In genomic region chr16:2046125-2046888, GRCh38 we compare ENCODE assay signal across 9 cellular contexts. TPM values are rescaled to one million over a fixed set of nuclear protein-coding genes. Genes with fewer than 3 reads are reported as not detected.
DNase-seq lines count a peak whose midpoint lies in the region; ATAC-seq and TF ChIP-seq lines count a peak whose summit lies in the region.
"Had no signal": no experiment of that assay in that cellular context is flagged by ENCODE, and none has a peak within 500 bp of the region (broad histone marks: within the 10 kb centered on the region; RNA-seq: fewer than 3 reads in every experiment).

No MANE protein-coding gene starts in this region.

- H3K9me3 ChIP-seq in DND-41 (ENCODE audit: insufficient read depth, low read length, severe bottlenecking), result no peaks in the 10 kb centered on the region
- no peaks in the 10 kb centered on the region for H3K9me3 ChIP-seq in MG63

- no peak for TF ChIP-seq CTCF in DND-41 (IDR thresholded peaks at IDR 0.05; ENCODE audit: borderline replicate concordance, extremely low read depth, low read length, poor library complexity, severe bottlenecking)
- TF ChIP-seq CTCF in dorsolateral prefrontal cortex (IDR thresholded peaks at IDR 0.05 in 54 of 56, conservative IDR thresholded peaks at IDR 0.05 in 2 of 56; ENCODE audit: low read depth in 1 of 56, partially characterized antibody in 56 of 56), result no peak
- TF ChIP-seq CTCF in progenitor cell of endocrine pancreas (IDR thresholded peaks at IDR 0.05; ENCODE audit: unreplicated experiment), result no peak

- peak overlapping the region; percentile 88 for H3K4me3 Mint-ChIP-seq in progenitor cell of endocrine pancreas (ENCODE audit: low read depth)

- DNase-seq in DND-41 (no peak), MG63 (no peak), dorsolateral prefrontal cortex (no peak), progenitor cell of endocrine pancreas (ENCODE audit: low spot score, unreplicated experiment) (no peak), superior temporal gyrus (ENCODE audit: extremely low spot score) (no peak)
- no peak for DNase-seq in stimulated activated naive CD4-positive, alpha-beta T cell (lab: John Stamatoyannopoulos, UW)

- H3K4me3 ChIP-seq in DND-41 (ENCODE audit: low read depth in 1 of 2, low read length in 2 of 2) (peak overlapping the region in 1 of 2 experiments; percentile 66; a peak in 2 of 4 replicates), MG63 (peak overlapping the region; percentile 84), dorsolateral prefrontal cortex (peak overlapping the region in 44 of 59 donors; percentile 62 to 100 (median 94))

- H3K36me3 Mint-ChIP-seq in progenitor cell of endocrine pancreas (ENCODE audit: insufficient read depth), result peaks cover 1% of the 10 kb centered on the region

- H3K27me3 ChIP-seq in DND-41 (ENCODE audit: insufficient read depth, low read length, poor library complexity) (no peaks in the 10 kb centered on the region), MG63 (no peaks in the 10 kb centered on the region), dorsolateral prefrontal cortex (no peaks in the 10 kb centered on the region)

- no peak overlapping the region for H3K27ac Mint-ChIP-seq in progenitor cell of endocrine pancreas

- no peaks in the 10 kb centered on the region for H3K9me3 Mint-ChIP-seq in progenitor cell of endocrine pancreas (ENCODE audit: low read depth)

- H3K4me1 Mint-ChIP-seq in progenitor cell of endocrine pancreas (ENCODE audit: low read depth), result peaks cover 11% of the 10 kb centered on the region

- peaks cover 36% of the 10 kb centered on the region for H3K79me2 ChIP-seq in DND-41 (ENCODE audit: insufficient read depth, low read length)

- peak overlapping the region; percentile 78 for H3K4me2 ChIP-seq in DND-41 (ENCODE audit: insufficient read depth, low read length)

- ATAC-seq in DND-41 (ENCODE audit: insufficient read depth, low read depth) (no peak), HG02885 (IDR thresholded peaks at IDR 0.05; ENCODE audit: poor library complexity, unreplicated experiment) (no peak), GM18502 (IDR thresholded peaks at IDR 0.05; ENCODE audit: poor library complexity, unreplicated experiment) (no peak)

- H4K20me1 ChIP-seq in DND-41 (ENCODE audit: insufficient read depth, low read length), result 0 out of 2 replicates have a peak, but pooled peaks cover 2% of the 10 kb centered on the region

- H3K9ac ChIP-seq in DND-41 (ENCODE audit: low read depth, low read length), result peak overlapping the region; percentile 77

- peaks cover 31% of the 10 kb centered on the region for H3K4me1 ChIP-seq in DND-41 (ENCODE audit: insufficient read depth, low read length)

- H3K27ac ChIP-seq in DND-41 (ENCODE audit: low read length), result no peak overlapping the region; the same call in 1 of the 2 replicates
- peak overlapping the region in 18 of 59 donors; percentile 9 to 85 (median 73) for H3K27ac ChIP-seq in dorsolateral prefrontal cortex

- intact Hi-C loops in dorsolateral prefrontal cortex (cut with DNase I), result loop anchor here in 1 of 2 donors (5.0 kb wide), 2 partner anchors 39 to 881 kb away; partner anchors contain the start of gene ZNF598

- H3K27me3 Mint-ChIP-seq in progenitor cell of endocrine pancreas, result no peaks in the 10 kb centered on the region

- no peak overlapping the region; the same call in 1 of the 2 replicates for H2AFZ ChIP-seq in DND-41 (ENCODE audit: low read depth, low read length)

- peaks cover 42% of the 10 kb centered on the region for H3K36me3 ChIP-seq in DND-41 (ENCODE audit: insufficient read depth, low read length)
- H3K36me3 ChIP-seq in MG63, result peaks cover 31% of the 10 kb centered on the region

RNA-seq across cellular contexts. Expression of gene NTHL1, which starts 1.3 kb away (rescaled TPM):
- total RNA-seq in MG63 (2014; rRNA removed; shearing (Covaris generic); ENCODE audit: low replicate concordance), result 57.1 and 74.7 TPM in 2 replicates
- 10 to 100 TPM; 12.2 to 41.4 (median 26.0) TPM for total RNA-seq in dorsolateral prefrontal cortex
- 24.2 and 28.1 TPM in 2 replicates for total RNA-seq in progenitor cell of endocrine pancreas

RNA-seq across cellular contexts. Expression of gene TSC2, which starts 1.5 kb away (rescaled TPM):
- total RNA-seq in MG63 (2014; rRNA removed; shearing (Covaris generic); ENCODE audit: low replicate concordance), result 24.1 and 64.4 TPM in 2 replicates
- total RNA-seq in dorsolateral prefrontal cortex (100 to 1,000 TPM; 129 to 311 (median 193) TPM), progenitor cell of endocrine pancreas (241 and 253 TPM in 2 replicates)

RNA-seq across cellular contexts. Expression of gene NHERF2, which starts 19.6 kb away (rescaled TPM):
- total RNA-seq in MG63 (2014; rRNA removed; shearing (Covaris generic); ENCODE audit: low replicate concordance), result 15.9 and 19.0 TPM in 2 replicates
- total RNA-seq in dorsolateral prefrontal cortex (100 to 1,000 TPM in 28 of 120 experiments, 10 to 100 TPM in 92; 46.4 to 200 (median 84.6) TPM), progenitor cell of endocrine pancreas (8.4 and 10.3 TPM in 2 replicates)

RNA-seq across cellular contexts. Expression of gene NPW, which starts 26.7 kb away (rescaled TPM):
- total RNA-seq in MG63 (2014; rRNA removed; shearing (Covaris generic); ENCODE audit: low replicate concordance), result not detected in 2 replicates
- 1 to 10 TPM in 45 of 120 experiments, under 1 TPM in 23, not detected in 52; 0.43 to 4.3 (median 1.1) TPM for total RNA-seq in dorsolateral prefrontal cortex
- total RNA-seq in progenitor cell of endocrine pancreas, result 5.0 and 5.3 TPM in 2 replicates
- total RNA-seq: urinary bladder had no signal

RNA-seq across cellular contexts. Expression of gene ZNF598, which starts 36.7 kb away (rescaled TPM):
- 75.0 and 86.5 TPM in 2 replicates for total RNA-seq in MG63 (2014; rRNA removed; shearing (Covaris generic); ENCODE audit: low replicate concordance)
- 10 to 100 TPM; 16.4 to 45.4 (median 29.2) TPM for total RNA-seq in dorsolateral prefrontal cortex
- 41.5 and 43.6 TPM in 2 replicates for total RNA-seq in progenitor cell of endocrine pancreas
